15 cellular contexts compared by ENCODE assay signal in genomic region chr9:21969011-21969935, GRCh38. TPM values are rescaled to one million over a fixed set of nuclear protein-coding genes. Genes with fewer than 3 reads are reported as not detected.
DNase-seq lines count a peak whose midpoint lies in the region; TF ChIP-seq lines count a peak whose summit lies in the region.
"Had no signal": no experiment of that assay in that cellular context is flagged by ENCODE, and none has a peak within 500 bp of the region (broad histone marks: within the 10 kb centered on the region; RNA-seq: fewer than 3 reads in every experiment).

No MANE protein-coding gene starts in this region.

- peaks cover 34% of the 10 kb centered on the region for H3K36me3 Mint-ChIP-seq in T-helper 2 cell treated with Interferon-gamma antibody and Interleukin-4, amounts not matched to agents 5 μg/mL and 100 μg/mL, for 36 hours (ENCODE audit: low read depth)
- H3K36me3 Mint-ChIP-seq in endodermal cell (ENCODE audit: low read depth) (no peaks in the 10 kb centered on the region), neural progenitor cell (no peaks in the 10 kb centered on the region)

- H3K36me3 ChIP-seq in Karpas-422 (ENCODE audit: insufficient read depth, low read length) (peaks cover 45% of the 10 kb centered on the region), endodermal cell (ENCODE audit: control insufficient read depth, insufficient read depth, low read length) (no peaks in the 10 kb centered on the region), neural progenitor cell (no peaks in the 10 kb centered on the region)

- H3K4me1 Mint-ChIP-seq in T-helper 2 cell treated with Interferon-gamma antibody and Interleukin-4, amounts not matched to agents 5 μg/mL and 100 μg/mL, for 36 hours (ENCODE audit: low read depth) = peaks cover 45% of the 10 kb centered on the region
- H3K4me1 Mint-ChIP-seq in endodermal cell = peaks cover 27% of the 10 kb centered on the region
- H3K4me1 Mint-ChIP-seq in neural progenitor cell = peaks cover 20% of the 10 kb centered on the region

- peaks cover 94% of the 10 kb centered on the region for H3K27me3 Mint-ChIP-seq in T-helper 2 cell treated with Interferon-gamma antibody and Interleukin-4, amounts not matched to agents 5 μg/mL and 100 μg/mL, for 36 hours (ENCODE audit: low read depth)
- H3K27me3 Mint-ChIP-seq in endodermal cell (ENCODE audit: insufficient read depth) = peaks cover 99% of the 10 kb centered on the region
- H3K27me3 Mint-ChIP-seq in neural progenitor cell (ENCODE audit: insufficient read depth, low read depth) = peaks cover 93% of the 10 kb centered on the region

- WGBS in endodermal cell (ENCODE audit: insufficient coverage in 1 of 2, insufficient read length in 1 of 2), 2 experiments = 8 to 13% methylated on average over 10 to 28 of the region's 28 CpGs

- H3K9me3 Mint-ChIP-seq in T-helper 2 cell treated with Interferon-gamma antibody and Interleukin-4, amounts not matched to agents 5 μg/mL and 100 μg/mL, for 36 hours = peaks cover 9% of the 10 kb centered on the region
- peaks cover 3% of the 10 kb centered on the region for H3K9me3 Mint-ChIP-seq in endodermal cell
- H3K9me3 Mint-ChIP-seq in neural progenitor cell = peaks cover 5% of the 10 kb centered on the region

- H3K9me2 ChIP-seq in Karpas-422 (replicated peaks; ENCODE audit: insufficient read depth, low read length) = no peaks in the 10 kb centered on the region

- H2AFZ ChIP-seq in Karpas-422 (ENCODE audit: low read length) (no peak overlapping the region), neural progenitor cell (replicated peaks) (no peak overlapping the region)

- peaks cover 30% of the 10 kb centered on the region for H3F3A ChIP-seq in neural progenitor cell (ENCODE audit: low read depth)

- no peak overlapping the region for H3K4me2 ChIP-seq in Karpas-422 (ENCODE audit: low read depth, low read length, poor library complexity, severe bottlenecking)
- no peak overlapping the region for H3K4me2 ChIP-seq in neural progenitor cell

- TF ChIP-seq CTCF in endodermal cell (conservative IDR thresholded peaks at IDR 0.05) = no peak
- TF ChIP-seq CTCF in neural progenitor cell (IDR thresholded peaks at IDR 0.05) = no peak

- H3K79me2 ChIP-seq in Karpas-422 (ENCODE audit: low read length) (peaks cover 27% of the 10 kb centered on the region), neural progenitor cell (ENCODE audit: low read depth) (no peaks in the 10 kb centered on the region)

- H3K9me3 ChIP-seq in Karpas-422 (ENCODE audit: low read length) (no peaks in the 10 kb centered on the region), endodermal cell (ENCODE audit: control insufficient read depth, low read length) (peaks cover 12% of the 10 kb centered on the region), neural progenitor cell (ENCODE audit: low read depth) (no peaks in the 10 kb centered on the region)

- H3K9ac ChIP-seq in Karpas-422 (ENCODE audit: low read length) = no peak overlapping the region
- no peak overlapping the region for H3K9ac ChIP-seq in endodermal cell (ENCODE audit: extremely low read depth, low read length, poor library complexity, severe bottlenecking)
- H3K9ac ChIP-seq in neural progenitor cell = no peak overlapping the region

- H3K27me3 ChIP-seq in Karpas-422 (ENCODE audit: low read length) = no peaks in the 10 kb centered on the region
- peaks cover 100% of the 10 kb centered on the region for H3K27me3 ChIP-seq in endodermal cell (ENCODE audit: control insufficient read depth, insufficient read depth, low read length, poor library complexity, severe bottlenecking)
- H3K27me3 ChIP-seq in neural progenitor cell = peaks cover 100% of the 10 kb centered on the region

- H3K4me3 ChIP-seq in Karpas-422 (ENCODE audit: low read length) (no peak overlapping the region), endodermal cell (ENCODE audit: low read length) (no peak overlapping the region), neural progenitor cell (no peak overlapping the region)

- no peak overlapping the region for H3K27ac ChIP-seq in Karpas-422 (ENCODE audit: low read length)
- no peak overlapping the region for H3K27ac ChIP-seq in endodermal cell (ENCODE audit: low read depth, low read length)
- H3K27ac ChIP-seq in neural progenitor cell = no peak overlapping the region

- peaks cover 4% of the 10 kb centered on the region; the same call in 1 of the 2 replicates for H3K4me1 ChIP-seq in Karpas-422 (ENCODE audit: low read length)
- H3K4me1 ChIP-seq in endodermal cell (ENCODE audit: control insufficient read depth, insufficient read depth, low read length) = no peaks in the 10 kb centered on the region
- H3K4me1 ChIP-seq in neural progenitor cell = peaks cover 6% of the 10 kb centered on the region

- no peak for DNase-seq in T-helper 2 cell treated with Interferon-gamma antibody and Interleukin-4, amounts not matched to agents 5 μg/mL and 100 μg/mL, for 36 hours (ENCODE audit: low spot score)
- DNase-seq in T-helper 2 cell = no peak
- peak; percentile 36 for DNase-seq in Karpas-422
- DNase-seq in endodermal cell = peak; percentile 83
- peak; percentile 80 for DNase-seq in neural progenitor cell (ENCODE audit: low spot score)
- no peak for DNase-seq in stimulated activated CD4-positive, alpha-beta T cell treated with anti-CD3 and anti-CD28 coated beads, Interleukin-4, amount 100 ng/mL, for 4 hours
- DNase-seq in activated CD4-positive, alpha-beta T cell treated with anti-CD3 and anti-CD28 coated beads for 4 hours = no peak
- no peak for DNase-seq in SKM-1 (lab: John Stamatoyannopoulos, UW; ENCODE audit: unreplicated experiment)
- DNase-seq: activated CD4-positive, CD25-positive, alpha-beta regulatory T cell treated with anti-CD3 and anti-CD28 coated beads, Interleukin-2, amount 50 U/mL, for 72 hours; activated gamma-delta T cell; caudate nucleus; kidney glomerular epithelial cell; NCI-H187 treated with DMSO at 0.1 percent for 48 hours; NCI-H510A had no signal

- H3K4me3 Mint-ChIP-seq in T-helper 2 cell treated with Interferon-gamma antibody and Interleukin-4, amounts not matched to agents 5 μg/mL and 100 μg/mL, for 36 hours = peak overlapping the region; percentile 58
- H3K4me3 Mint-ChIP-seq in endodermal cell = no peak overlapping the region
- H3K4me3 Mint-ChIP-seq in neural progenitor cell = no peak overlapping the region

- H3K27ac Mint-ChIP-seq in T-helper 2 cell treated with Interferon-gamma antibody and Interleukin-4, amounts not matched to agents 5 μg/mL and 100 μg/mL, for 36 hours = peak overlapping the region; percentile 83
- H3K27ac Mint-ChIP-seq in endodermal cell = no peak overlapping the region
- H3K27ac Mint-ChIP-seq in neural progenitor cell = no peak overlapping the region

- peaks cover 10% of the 10 kb centered on the region; the same call in 1 of the 2 replicates for H4K20me1 ChIP-seq in Karpas-422 (ENCODE audit: insufficient read depth, low read depth, low read length)
- peaks cover 98% of the 10 kb centered on the region for H4K20me1 ChIP-seq in neural progenitor cell (ENCODE audit: low read depth)

RNA-seq across cellular contexts. Expression of gene CDKN2A, which starts 24.9 kb away (rescaled TPM):
- 88.7 and 254 TPM in 2 replicates for total RNA-seq in Karpas-422 (2014; rRNA removed; shearing (Covaris generic); ENCODE audit: low replicate concordance)
- total RNA-seq in endodermal cell = 1 to 10 TPM; 1.9 to 6.7 TPM
- 2.1 TPM for polyA plus RNA-seq in endodermal cell (2013, experiment 1 of 2)
- polyA plus RNA-seq in endodermal cell (2013, experiment 2 of 2) = 3.9 TPM
- not detected in 2 replicates for total RNA-seq in neural progenitor cell (ENCODE audit: low replicate concordance)
- total RNA-seq: HT1080 had no signal

RNA-seq across cellular contexts. Expression of gene CDKN2B-AS1, which starts 25.3 kb away (rescaled TPM):
- total RNA-seq in Karpas-422 (2014; rRNA removed; shearing (Covaris generic); ENCODE audit: low replicate concordance) = 14.5 and 35.3 TPM in 2 replicates
- total RNA-seq in endodermal cell = not detected
- 0.61 TPM for polyA plus RNA-seq in endodermal cell (2013, experiment 1 of 2)
- polyA plus RNA-seq in endodermal cell (2013, experiment 2 of 2) = 0.37 TPM
- not detected in 2 replicates for total RNA-seq in neural progenitor cell (ENCODE audit: low replicate concordance)

RNA-seq across cellular contexts. Expression of gene CDKN2B, which starts 39.8 kb away (rescaled TPM):
- 2.0 and 4.3 TPM in 2 replicates for total RNA-seq in Karpas-422 (2014; rRNA removed; shearing (Covaris generic); ENCODE audit: low replicate concordance)
- total RNA-seq in endodermal cell (10 to 100 TPM in 1 of 2 donors, 1 to 10 TPM in 1; 4.5 to 11.4 TPM), neural progenitor cell (ENCODE audit: low replicate concordance) (0.06 and 0.07 TPM in 2 replicates)
- 2.3 TPM for polyA plus RNA-seq in endodermal cell (2013, experiment 1 of 2)
- 4.1 TPM for polyA plus RNA-seq in endodermal cell (2013, experiment 2 of 2)
- total RNA-seq: HT1080 had no signal

Comparison
In these comparisons a context has a peak if more than half of its experiments do, and no peak if none do; other contexts are left out.
1. DNase-seq: peak in Karpas-422 (single experiment), endodermal cell (single experiment) and neural progenitor cell (single experiment); none in T-helper 2 cell treated with Interferon-gamma antibody and Interleukin-4, amounts not matched to agents 5 μg/mL and 100 μg/mL, for 36 hours (single experiment), T-helper 2 cell (0 of 5), stimulated activated CD4-positive, alpha-beta T cell treated with anti-CD3 and anti-CD28 coated beads, Interleukin-4, amount 100 ng/mL, for 4 hours (0 of 2), activated CD4-positive, alpha-beta T cell treated with anti-CD3 and anti-CD28 coated beads for 4 hours (0 of 2) and SKM-1 (single experiment).
2. RNA of gene CDKN2A, which starts 24.9 kb away (total RNA-seq): 88.7 to 254 TPM in Karpas-422; 1.9 to 6.7 TPM in endodermal cell and not detected in neural progenitor cell; every median in the first group is over 10 times any median in the second.
3. RNA of gene CDKN2B-AS1, which starts 25.3 kb away (total RNA-seq): 14.5 to 35.3 TPM in Karpas-422; not detected in endodermal cell and not detected in neural progenitor cell; every median in the first group is over 10 times any median in the second.